In genomic region chr2:162343492-162343823, GRCh38 we compare ENCODE assay signal across 8 cellular contexts.
A peak's percentile ranks its signal among the peaks of the same experiment; 100 is the strongest.
DNase-seq lines count a peak whose midpoint lies in the region; ATAC-seq and TF ChIP-seq lines count a peak whose summit lies in the region.

No MANE protein-coding gene starts in this region.

- H3K36me3 ChIP-seq in brain microvascular endothelial cell (replicated peaks) (no peaks in the 10 kb centered on the region), mucosa of stomach (ENCODE audit: control insufficient read depth, insufficient read depth, low read length) (no peaks in the 10 kb centered on the region)

- no peak overlapping the region for H3K27ac ChIP-seq in brain microvascular endothelial cell

- no peaks in the 10 kb centered on the region for H3K9me3 ChIP-seq in mucosa of stomach (ENCODE audit: control insufficient read depth, low read length)

- no peaks in the 10 kb centered on the region for H3K27me3 ChIP-seq in brain microvascular endothelial cell (replicated peaks)
- H3K27me3 ChIP-seq in mucosa of stomach (ENCODE audit: control insufficient read depth, insufficient read depth, low read length) = no peaks in the 10 kb centered on the region

- DNase-seq in AG10803 (ENCODE audit: low read depth) (no peak), HFF-Myc (ENCODE audit: extremely low read depth, low read depth) (no peak), brain microvascular endothelial cell (no peak), Kasumi-1 (lab: John Stamatoyannopoulos, UW) (no peak), NCI-H526 treated with DMSO at 0.1 percent for 48 hours (lab: John Stamatoyannopoulos, UW) (no peak)

- TF ChIP-seq CTCF in AG10803 (conservative IDR thresholded peaks at IDR 0.05; ENCODE audit: low read length) = no peak
- TF ChIP-seq CTCF in HFF-Myc (IDR thresholded peaks at IDR 0.05; ENCODE audit: low read depth, low read length, missing control alignments) = no peak
- TF ChIP-seq CTCF in brain microvascular endothelial cell (IDR thresholded peaks at IDR 0.05; ENCODE audit: low read depth, low read length, missing control alignments) = no peak

- ATAC-seq in HG03469 (IDR thresholded peaks at IDR 0.05; ENCODE audit: unreplicated experiment) = no peak
- ATAC-seq in GM21528 (IDR thresholded peaks at IDR 0.05; ENCODE audit: low FRiP score, unreplicated experiment) = no peak

- in situ Hi-C loops in brain microvascular endothelial cell (cut with HindIII; ENCODE audit: low pct_ligation_motif_present, low sequenced_read_pairs) = no loop called here

- H3K4me3 ChIP-seq in AG10803 (ENCODE audit: low read length) (peak overlapping the region; percentile 81), HFF-Myc (replicated peaks; ENCODE audit: low read depth, low read length) (peak overlapping the region; percentile 49; the same call in 1 of the 2 replicates), brain microvascular endothelial cell (ENCODE audit: low read depth, low read length) (peak overlapping the region; percentile 86), mucosa of stomach (ENCODE audit: low read length) (peak overlapping the region; percentile 57)

- H3K9ac ChIP-seq in mucosa of stomach (ENCODE audit: low read length) = no peak overlapping the region

- H3K4me1 ChIP-seq in mucosa of stomach (ENCODE audit: control insufficient read depth, insufficient read depth, low read length) = no peaks in the 10 kb centered on the region
